Comparison of ENCODE assay signal across 8 cellular contexts in genomic region chr14:81534510-81535074, GRCh38. TPM values are rescaled to one million over a fixed set of nuclear protein-coding genes. Genes with fewer than 3 reads are reported as not detected.
DNase-seq lines count a peak whose midpoint lies in the region; ATAC-seq and TF ChIP-seq lines count a peak whose summit lies in the region.

No MANE protein-coding gene starts in this region.

- H3K4me3 ChIP-seq in right cardiac atrium (ENCODE audit: low read length) (peak overlapping the region; percentile 17), lower lobe of right lung (peak overlapping the region; percentile 93), upper lobe of left lung (peak overlapping the region in 1 of 4 donors; percentile 91)

- H3K36me3 ChIP-seq in lower lobe of right lung (peaks cover 9% of the 10 kb centered on the region), upper lobe of left lung (peaks cover 0 to 2% (median 0%) of the 10 kb centered on the region in 4 donors)

- H3K4me1 ChIP-seq in right cardiac atrium (ENCODE audit: control insufficient read depth, insufficient read depth, low read length) = peaks cover 2% of the 10 kb centered on the region
- peaks cover 47% of the 10 kb centered on the region for H3K4me1 ChIP-seq in lower lobe of right lung
- H3K4me1 ChIP-seq in upper lobe of left lung = peaks cover 28 to 40% (median 38%) of the 10 kb centered on the region in 4 donors

- peaks cover 23% of the 10 kb centered on the region for H3K36me3 Mint-ChIP-seq in WTC11

- peak overlapping the region; percentile 6 for H3K27ac ChIP-seq in right cardiac atrium (ENCODE audit: low read length)
- no peak overlapping the region for H3K27ac ChIP-seq in lower lobe of right lung
- no peak overlapping the region for H3K27ac ChIP-seq in upper lobe of left lung

- H3K9me3 ChIP-seq in right cardiac atrium (ENCODE audit: control insufficient read depth, low read length) = no peaks in the 10 kb centered on the region
- H3K9me3 ChIP-seq in lower lobe of right lung = no peaks in the 10 kb centered on the region
- peaks cover 0 to 3% (median 0%) of the 10 kb centered on the region in 4 donors for H3K9me3 ChIP-seq in upper lobe of left lung

- no peak for TF ChIP-seq EP300 in upper lobe of left lung (IDR thresholded peaks at IDR 0.05)

- WGBS in right cardiac atrium = 92% methylated on average over 8 of the region's 8 CpGs
- WGBS in upper lobe of left lung, 2 donors = 92 to 96% methylated on average over 8 of the region's 8 CpGs

- peak overlapping the region; percentile 96 for H3K4me3 Mint-ChIP-seq in WTC11

- H3K27me3 Mint-ChIP-seq in WTC11 (ENCODE audit: low read depth) = no peaks in the 10 kb centered on the region; the same call in 1 of the 2 replicates

- H3K4me1 Mint-ChIP-seq in WTC11 = peaks cover 18% of the 10 kb centered on the region

- ATAC-seq in right cardiac atrium = no peak
- no peak for ATAC-seq in left cardiac atrium
- ATAC-seq in WTC11 = no peak
- ATAC-seq in lower lobe of right lung = no peak
- ATAC-seq in upper lobe of left lung (ENCODE audit: low FRiP score in 2 of 2) = no peak

- POLR2A ChIA-PET in WTC11 (lab: Charles Lee) = no interaction called here

- CTCF ChIA-PET in WTC11 (lab: Charles Lee) = interaction anchor here (1.0 to 1.4 kb wide), 2 partner anchors 70 to 365 kb away, joined by 3 read pairs; no protein-coding TSS in a partner anchor

- DNase-seq in right cardiac atrium (no peak), left cardiac atrium (no peak), WTC11 (ENCODE audit: low spot score) (no peak), lower lobe of right lung (no peak), COR-L47 (lab: John Stamatoyannopoulos, UW) (no peak), NCI-H226 (no peak), NCI-H1092 (lab: John Stamatoyannopoulos, UW) (no peak), upper lobe of left lung (no peak)

- peaks cover 34% of the 10 kb centered on the region for H3K9me3 Mint-ChIP-seq in WTC11

- intact Hi-C loops in right cardiac atrium (cut with DNase I) = no loop called here
- intact Hi-C loops in left cardiac atrium (cut with DNase I) = no loop called here
- intact Hi-C loops in lower lobe of right lung (cut with DNase I) = no loop called here

- TF ChIP-seq CTCF in WTC11 (IDR thresholded peaks at IDR 0.05) (no peak), lower lobe of right lung (IDR thresholded peaks at IDR 0.05) (no peak), upper lobe of left lung (IDR thresholded peaks at IDR 0.05) (no peak)

- H3K27me3 ChIP-seq in right cardiac atrium (ENCODE audit: control insufficient read depth, insufficient read depth) (no peaks in the 10 kb centered on the region), lower lobe of right lung (ENCODE audit: low read depth) (peaks cover 8% of the 10 kb centered on the region), upper lobe of left lung (no peaks in the 10 kb centered on the region)

- no peak overlapping the region for H3K27ac Mint-ChIP-seq in WTC11

- TF ChIP-seq POLR2A in upper lobe of left lung (IDR thresholded peaks at IDR 0.05) = no peak

TF ChIP-seq in WTC11, 78 proteins besides CTCF, POLR2A, EP300 and RAD21:
- no peak for TF ChIP-seq NR2C2 (CRISPR knock-in tag; IDR thresholded peaks at IDR 0.05)
- no peak for TF ChIP-seq SP1 (CRISPR knock-in tag; conservative IDR thresholded peaks at IDR 0.05)
- TF ChIP-seq ESRRA (CRISPR knock-in tag; IDR thresholded peaks at IDR 0.05; ENCODE audit: borderline replicate concordance) = no peak
- TF ChIP-seq ZNF423 (CRISPR knock-in tag; IDR thresholded peaks at IDR 0.05) = no peak
- no peak for TF ChIP-seq TEAD4 (CRISPR knock-in tag; IDR thresholded peaks at IDR 0.05)
- TF ChIP-seq E2F5 (CRISPR knock-in tag; IDR thresholded peaks at IDR 0.05) = no peak
- TF ChIP-seq USF1 (CRISPR knock-in tag; IDR thresholded peaks at IDR 0.05) = no peak
- no peak for TF ChIP-seq FOXP4 (CRISPR knock-in tag; IDR thresholded peaks at IDR 0.05)
- no peak for TF ChIP-seq IRF2 (CRISPR knock-in tag; IDR thresholded peaks at IDR 0.05; ENCODE audit: borderline replicate concordance, low read depth)
- TF ChIP-seq ZBTB43 (CRISPR knock-in tag; IDR thresholded peaks at IDR 0.05) = no peak
- TF ChIP-seq EMX1 (CRISPR knock-in tag; IDR thresholded peaks at IDR 0.05) = no peak
- TF ChIP-seq JAZF1 (CRISPR knock-in tag; IDR thresholded peaks at IDR 0.05) = no peak
- no peak for TF ChIP-seq AR (CRISPR knock-in tag; IDR thresholded peaks at IDR 0.05)
- TF ChIP-seq IRF1 (CRISPR knock-in tag; IDR thresholded peaks at IDR 0.05) = no peak

RNA-seq across cellular contexts. Expression of gene SEL1L, which starts 0.9 kb away (rescaled TPM):
- total RNA-seq in right cardiac atrium = 10 to 100 TPM; 57.4 to 77.7 (median 65.1) TPM
- polyA plus RNA-seq in right cardiac atrium = 13.9 TPM
- total RNA-seq in left cardiac atrium = 10 to 100 TPM; 56.9 to 66.0 TPM
- 24.6 to 29.1 TPM (median 28.7 TPM) in 3 replicates for total RNA-seq in WTC11 (2021)
- 104 TPM for total RNA-seq in lower lobe of right lung
- total RNA-seq in upper lobe of left lung = 100 to 1,000 TPM in 2 of 6 donors, 10 to 100 TPM in 4; 24.1 to 120 (median 64.0) TPM
